ENCODE assay signal across 1 cellular context in the genomic region with DNA sequence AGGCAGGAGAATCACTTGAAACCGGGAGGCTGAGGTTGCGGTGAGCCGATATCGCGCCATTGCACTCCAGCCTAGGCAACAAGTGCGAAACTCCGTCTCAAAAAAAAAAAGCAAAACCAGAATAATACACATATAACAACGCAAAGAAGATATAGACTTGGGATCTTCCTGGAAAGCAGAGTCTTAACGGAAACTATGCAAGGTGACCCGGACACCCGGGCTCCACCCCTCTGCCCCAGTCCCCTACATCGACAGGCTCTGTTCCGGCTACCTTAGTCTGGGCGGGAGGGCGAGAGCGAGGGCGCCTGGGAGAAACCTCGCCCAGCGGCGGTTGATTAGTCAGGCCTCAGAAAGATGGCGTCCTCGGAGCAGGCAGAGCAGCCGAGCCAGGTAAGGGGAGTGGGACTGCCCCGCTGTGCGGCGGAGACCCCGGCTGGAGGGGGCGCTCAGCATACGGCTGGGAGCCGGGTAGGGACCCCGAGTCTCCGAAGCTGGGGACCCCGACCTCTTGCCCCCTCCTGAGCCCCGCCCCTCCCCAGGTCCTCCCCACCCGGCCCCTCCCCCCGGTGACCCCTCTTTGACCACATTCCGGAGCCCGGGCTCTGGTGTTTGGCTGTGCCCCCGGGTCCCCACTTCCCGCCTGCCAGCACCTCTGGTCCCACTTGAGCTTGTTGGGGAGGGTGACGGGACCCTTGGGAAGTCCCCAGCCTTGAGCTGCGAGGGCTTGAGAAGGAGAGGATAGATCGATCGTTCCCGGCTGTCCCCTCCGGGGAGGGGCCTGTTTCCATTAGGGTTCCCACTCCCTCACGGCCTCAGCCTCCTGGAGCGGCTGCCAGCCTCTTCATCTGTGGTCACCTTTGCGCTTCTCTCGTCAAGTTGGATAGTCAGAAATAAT.
A peak's percentile ranks its signal among the peaks of the same experiment; 100 is the strongest.
TF ChIP-seq lines count a peak whose summit lies in the region.

A gene with protein sequence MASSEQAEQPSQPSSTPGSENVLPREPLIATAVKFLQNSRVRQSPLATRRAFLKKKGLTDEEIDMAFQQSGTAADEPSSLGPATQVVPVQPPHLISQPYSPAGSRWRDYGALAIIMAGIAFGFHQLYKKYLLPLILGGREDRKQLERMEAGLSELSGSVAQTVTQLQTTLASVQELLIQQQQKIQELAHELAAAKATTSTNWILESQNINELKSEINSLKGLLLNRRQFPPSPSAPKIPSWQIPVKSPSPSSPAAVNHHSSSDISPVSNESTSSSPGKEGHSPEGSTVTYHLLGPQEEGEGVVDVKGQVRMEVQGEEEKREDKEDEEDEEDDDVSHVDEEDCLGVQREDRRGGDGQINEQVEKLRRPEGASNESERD (plus strand): TSS at position 338 of the 895 bp plus-strand sequence. CDS start 17 bp downstream, at position 355.

TF ChIP-seq in HepG2, 621 proteins besides CTCF, POLR2A, EP300 and RAD21 (continued from another document and continues in another):
- TF ChIP-seq ZNF362 (CRISPR knock-in tag; IDR thresholded peaks at IDR 0.05; ENCODE audit: borderline replicate concordance) (no peak), ZNF205 (CRISPR knock-in tag; IDR thresholded peaks at IDR 0.05) (peak; percentile 62; the same call in 1 of the 2 replicates), HNF4A (CRISPR knock-in tag; IDR thresholded peaks at IDR 0.05) (peak; percentile 56), POLR2AphosphoS2 (IDR thresholded peaks at IDR 0.05; ENCODE audit: low read depth, low read length) (peak; percentile 89; the same call in 1 of the 2 replicates), RXRB (CRISPR knock-in tag; IDR thresholded peaks at IDR 0.05; ENCODE audit: borderline replicate concordance) (peak; percentile 70), ZNF746 (CRISPR knock-in tag; IDR thresholded peaks at IDR 0.05) (no peak; the same call in 1 of the 2 replicates), PAWR (CRISPR knock-in tag; IDR thresholded peaks at IDR 0.05; ENCODE audit: borderline replicate concordance) (no peak), MED1 (CRISPR knock-in tag; IDR thresholded peaks at IDR 0.05) (peak; percentile 59), ZGPAT (CRISPR knock-in tag; IDR thresholded peaks at IDR 0.05) (peak; percentile 68; the same call in 1 of the 2 replicates), SP1 (IDR thresholded peaks at IDR 0.05) (no peak), SP1 (CRISPR knock-in tag; IDR thresholded peaks at IDR 0.05) (peak; percentile 56; the same call in 1 of the 2 replicates), MIXL1 (CRISPR knock-in tag; IDR thresholded peaks at IDR 0.05) (peak; percentile 68; the same call in 1 of the 2 replicates), NFIB (CRISPR knock-in tag; IDR thresholded peaks at IDR 0.05; ENCODE audit: borderline replicate concordance) (no peak), HNRNPK (IDR thresholded peaks at IDR 0.05; ENCODE audit: low read depth, low read length, poor library complexity, severe bottlenecking) (peak; percentile 66), ZNF660 (CRISPR knock-in tag; IDR thresholded peaks at IDR 0.05; ENCODE audit: borderline replicate concordance, low read depth) (no peak), JUNB (CRISPR knock-in tag; IDR thresholded peaks at IDR 0.05; ENCODE audit: borderline replicate concordance) (no peak), KDM3A (CRISPR knock-in tag; IDR thresholded peaks at IDR 0.05; ENCODE audit: low read depth) (0 out of 2 replicates have a peak, but pooled peaks have one; percentile 63), ZNF10 (CRISPR knock-in tag; IDR thresholded peaks at IDR 0.05; ENCODE audit: borderline replicate concordance, low read depth) (no peak), CBX5 (CRISPR knock-in tag; IDR thresholded peaks at IDR 0.05; ENCODE audit: borderline replicate concordance) (peak; percentile 60; the same call in 1 of the 2 replicates), DMAP1 (CRISPR knock-in tag; IDR thresholded peaks at IDR 0.05) (peak; percentile 61; the same call in 1 of the 2 replicates), ZFP36 (IDR thresholded peaks at IDR 0.05; ENCODE audit: borderline replicate concordance, low read depth, low read length, partially characterized antibody) (no peak), ZNF329 (CRISPR knock-in tag; IDR thresholded peaks at IDR 0.05; ENCODE audit: low read depth) (no peak), CHCHD3 (CRISPR knock-in tag; IDR thresholded peaks at IDR 0.05) (no peak), ZNF747 (CRISPR knock-in tag; IDR thresholded peaks at IDR 0.05; ENCODE audit: borderline replicate concordance) (no peak), ZNF792 (CRISPR knock-in tag; IDR thresholded peaks at IDR 0.05) (peak; percentile 66)
- TF ChIP-seq, protein P1, sequence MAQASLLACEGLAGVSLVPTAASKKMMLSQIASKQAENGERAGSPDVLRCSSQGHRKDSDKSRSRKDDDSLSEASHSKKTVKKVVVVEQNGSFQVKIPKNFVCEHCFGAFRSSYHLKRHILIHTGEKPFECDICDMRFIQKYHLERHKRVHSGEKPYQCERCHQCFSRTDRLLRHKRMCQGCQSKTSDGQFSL (CRISPR knock-in tag; IDR thresholded peaks at IDR 0.05): peak; percentile 71; the same call in 1 of the 2 replicates
- TF ChIP-seq, protein P2, sequence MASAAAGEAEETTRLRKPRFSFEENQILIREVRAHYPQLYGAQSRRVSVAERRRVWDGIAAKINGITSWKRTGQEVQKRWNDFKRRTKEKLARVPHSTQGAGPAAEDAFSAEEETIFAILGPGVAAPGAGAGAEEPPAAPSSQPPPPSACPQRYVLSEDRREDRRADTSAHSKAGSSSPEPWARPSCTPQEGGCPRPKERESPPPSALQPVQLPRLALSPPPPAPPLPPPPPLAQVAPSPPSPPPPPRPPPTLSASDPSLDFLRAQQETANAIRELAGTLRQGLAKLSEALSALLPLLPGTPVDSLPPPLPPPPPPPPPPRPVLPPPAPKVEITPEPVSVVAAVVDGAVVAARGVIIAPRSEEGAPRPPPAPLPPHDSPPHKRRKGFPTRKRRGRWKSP (CRISPR knock-in tag; IDR thresholded peaks at IDR 0.05): no peak
- TF ChIP-seq, protein P3, sequence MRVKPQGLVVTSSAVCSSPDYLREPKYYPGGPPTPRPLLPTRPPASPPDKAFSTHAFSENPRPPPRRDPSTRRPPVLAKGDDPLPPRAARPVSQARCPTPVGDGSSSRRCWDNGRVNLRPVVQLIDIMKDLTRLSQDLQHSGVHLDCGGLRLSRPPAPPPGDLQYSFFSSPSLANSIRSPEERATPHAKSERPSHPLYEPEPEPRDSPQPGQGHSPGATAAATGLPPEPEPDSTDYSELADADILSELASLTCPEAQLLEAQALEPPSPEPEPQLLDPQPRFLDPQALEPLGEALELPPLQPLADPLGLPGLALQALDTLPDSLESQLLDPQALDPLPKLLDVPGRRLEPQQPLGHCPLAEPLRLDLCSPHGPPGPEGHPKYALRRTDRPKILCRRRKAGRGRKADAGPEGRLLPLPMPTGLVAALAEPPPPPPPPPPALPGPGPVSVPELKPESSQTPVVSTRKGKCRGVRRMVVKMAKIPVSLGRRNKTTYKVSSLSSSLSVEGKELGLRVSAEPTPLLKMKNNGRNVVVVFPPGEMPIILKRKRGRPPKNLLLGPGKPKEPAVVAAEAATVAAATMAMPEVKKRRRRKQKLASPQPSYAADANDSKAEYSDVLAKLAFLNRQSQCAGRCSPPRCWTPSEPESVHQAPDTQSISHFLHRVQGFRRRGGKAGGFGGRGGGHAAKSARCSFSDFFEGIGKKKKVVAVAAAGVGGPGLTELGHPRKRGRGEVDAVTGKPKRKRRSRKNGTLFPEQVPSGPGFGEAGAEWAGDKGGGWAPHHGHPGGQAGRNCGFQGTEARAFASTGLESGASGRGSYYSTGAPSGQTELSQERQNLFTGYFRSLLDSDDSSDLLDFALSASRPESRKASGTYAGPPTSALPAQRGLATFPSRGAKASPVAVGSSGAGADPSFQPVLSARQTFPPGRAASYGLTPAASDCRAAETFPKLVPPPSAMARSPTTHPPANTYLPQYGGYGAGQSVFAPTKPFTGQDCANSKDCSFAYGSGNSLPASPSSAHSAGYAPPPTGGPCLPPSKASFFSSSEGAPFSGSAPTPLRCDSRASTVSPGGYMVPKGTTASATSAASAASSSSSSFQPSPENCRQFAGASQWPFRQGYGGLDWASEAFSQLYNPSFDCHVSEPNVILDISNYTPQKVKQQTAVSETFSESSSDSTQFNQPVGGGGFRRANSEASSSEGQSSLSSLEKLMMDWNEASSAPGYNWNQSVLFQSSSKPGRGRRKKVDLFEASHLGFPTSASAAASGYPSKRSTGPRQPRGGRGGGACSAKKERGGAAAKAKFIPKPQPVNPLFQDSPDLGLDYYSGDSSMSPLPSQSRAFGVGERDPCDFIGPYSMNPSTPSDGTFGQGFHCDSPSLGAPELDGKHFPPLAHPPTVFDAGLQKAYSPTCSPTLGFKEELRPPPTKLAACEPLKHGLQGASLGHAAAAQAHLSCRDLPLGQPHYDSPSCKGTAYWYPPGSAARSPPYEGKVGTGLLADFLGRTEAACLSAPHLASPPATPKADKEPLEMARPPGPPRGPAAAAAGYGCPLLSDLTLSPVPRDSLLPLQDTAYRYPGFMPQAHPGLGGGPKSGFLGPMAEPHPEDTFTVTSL (CRISPR knock-in tag; IDR thresholded peaks at IDR 0.05; ENCODE audit: borderline replicate concordance): no peak
- TF ChIP-seq, protein P4, sequence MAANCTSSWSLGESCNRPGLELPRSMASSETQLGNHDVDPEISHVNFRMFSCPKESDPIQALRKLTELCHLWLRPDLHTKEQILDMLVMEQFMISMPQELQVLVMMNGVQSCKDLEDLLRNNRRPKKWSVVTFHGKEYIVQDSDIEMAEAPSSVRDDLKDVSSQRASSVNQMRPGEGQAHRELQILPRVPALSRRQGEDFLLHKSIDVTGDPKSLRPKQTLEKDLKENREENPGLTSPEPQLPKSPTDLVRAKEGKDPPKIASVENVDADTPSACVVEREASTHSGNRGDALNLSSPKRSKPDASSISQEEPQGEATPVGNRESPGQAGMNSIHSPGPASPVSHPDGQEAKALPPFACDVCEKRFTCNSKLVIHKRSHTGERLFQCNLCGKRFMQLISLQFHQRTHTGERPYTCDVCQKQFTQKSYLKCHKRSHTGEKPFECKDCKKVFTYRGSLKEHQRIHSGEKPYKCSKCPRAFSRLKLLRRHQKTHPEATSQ (CRISPR knock-in tag; IDR thresholded peaks at IDR 0.05; ENCODE audit: borderline replicate concordance): peak; percentile 80; the same call in 1 of the 2 replicates
- TF ChIP-seq, protein P5, sequence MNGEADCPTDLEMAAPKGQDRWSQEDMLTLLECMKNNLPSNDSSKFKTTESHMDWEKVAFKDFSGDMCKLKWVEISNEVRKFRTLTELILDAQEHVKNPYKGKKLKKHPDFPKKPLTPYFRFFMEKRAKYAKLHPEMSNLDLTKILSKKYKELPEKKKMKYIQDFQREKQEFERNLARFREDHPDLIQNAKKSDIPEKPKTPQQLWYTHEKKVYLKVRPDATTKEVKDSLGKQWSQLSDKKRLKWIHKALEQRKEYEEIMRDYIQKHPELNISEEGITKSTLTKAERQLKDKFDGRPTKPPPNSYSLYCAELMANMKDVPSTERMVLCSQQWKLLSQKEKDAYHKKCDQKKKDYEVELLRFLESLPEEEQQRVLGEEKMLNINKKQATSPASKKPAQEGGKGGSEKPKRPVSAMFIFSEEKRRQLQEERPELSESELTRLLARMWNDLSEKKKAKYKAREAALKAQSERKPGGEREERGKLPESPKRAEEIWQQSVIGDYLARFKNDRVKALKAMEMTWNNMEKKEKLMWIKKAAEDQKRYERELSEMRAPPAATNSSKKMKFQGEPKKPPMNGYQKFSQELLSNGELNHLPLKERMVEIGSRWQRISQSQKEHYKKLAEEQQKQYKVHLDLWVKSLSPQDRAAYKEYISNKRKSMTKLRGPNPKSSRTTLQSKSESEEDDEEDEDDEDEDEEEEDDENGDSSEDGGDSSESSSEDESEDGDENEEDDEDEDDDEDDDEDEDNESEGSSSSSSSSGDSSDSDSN (CRISPR knock-in tag; IDR thresholded peaks at IDR 0.05): peak; percentile 59; the same call in 1 of the 2 replicates
- TF ChIP-seq, protein P6, sequence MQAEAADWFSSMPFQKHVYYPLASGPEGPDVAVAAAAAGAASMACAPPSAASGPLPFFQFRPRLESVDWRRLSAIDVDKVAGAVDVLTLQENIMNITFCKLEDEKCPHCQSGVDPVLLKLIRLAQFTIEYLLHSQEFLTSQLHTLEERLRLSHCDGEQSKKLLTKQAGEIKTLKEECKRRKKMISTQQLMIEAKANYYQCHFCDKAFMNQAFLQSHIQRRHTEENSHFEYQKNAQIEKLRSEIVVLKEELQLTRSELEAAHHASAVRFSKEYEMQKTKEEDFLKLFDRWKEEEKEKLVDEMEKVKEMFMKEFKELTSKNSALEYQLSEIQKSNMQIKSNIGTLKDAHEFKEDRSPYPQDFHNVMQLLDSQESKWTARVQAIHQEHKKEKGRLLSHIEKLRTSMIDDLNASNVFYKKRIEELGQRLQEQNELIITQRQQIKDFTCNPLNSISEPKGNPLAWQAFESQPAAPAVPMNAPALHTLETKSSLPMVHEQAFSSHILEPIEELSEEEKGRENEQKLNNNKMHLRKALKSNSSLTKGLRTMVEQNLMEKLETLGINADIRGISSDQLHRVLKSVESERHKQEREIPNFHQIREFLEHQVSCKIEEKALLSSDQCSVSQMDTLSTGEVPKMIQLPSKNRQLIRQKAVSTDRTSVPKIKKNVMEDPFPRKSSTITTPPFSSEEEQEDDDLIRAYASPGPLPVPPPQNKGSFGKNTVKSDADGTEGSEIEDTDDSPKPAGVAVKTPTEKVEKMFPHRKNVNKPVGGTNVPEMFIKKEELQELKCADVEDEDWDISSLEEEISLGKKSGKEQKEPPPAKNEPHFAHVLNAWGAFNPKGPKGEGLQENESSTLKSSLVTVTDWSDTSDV (CRISPR knock-in tag; IDR thresholded peaks at IDR 0.05): peak; percentile 49; the same call in 1 of the 2 replicates
